ENCODE assay signal across 9 cellular contexts in genomic region chr3:106610362-106610997, GRCh38.
A peak's percentile ranks its signal among the peaks of the same experiment; 100 is the strongest.
DNase-seq lines count a peak whose midpoint lies in the region; ATAC-seq and TF ChIP-seq lines count a peak whose summit lies in the region.
"Had no signal": no experiment of that assay in that cellular context is flagged by ENCODE, and none has a peak within 500 bp of the region (broad histone marks: within the 10 kb centered on the region; RNA-seq: fewer than 3 reads in every experiment).

No MANE protein-coding gene starts in this region.

- H3K79me2 ChIP-seq in GM23248 (ENCODE audit: insufficient read depth) (no peaks in the 10 kb centered on the region), neural cell (replicated peaks; ENCODE audit: insufficient read depth, low read length) (no peaks in the 10 kb centered on the region)

- ATAC-seq in GM21367 (IDR thresholded peaks at IDR 0.05; ENCODE audit: unreplicated experiment): no peak

- H3K27me3 ChIP-seq in GM23248 (replicated peaks; ENCODE audit: insufficient read depth) (no peaks in the 10 kb centered on the region), neural cell (ENCODE audit: insufficient read depth, low read depth, low read length) (no peaks in the 10 kb centered on the region)
- H3K27me3 ChIP-seq: esophagus muscularis mucosa had no signal

- H3K27ac ChIP-seq in GM23248: peak overlapping the region; percentile 48
- H3K27ac ChIP-seq in neural cell (ENCODE audit: low read length): peak overlapping the region; percentile 3
- H3K27ac ChIP-seq: esophagus muscularis mucosa, thoracic aorta had no signal

- no peak for TF ChIP-seq RAD21 in neural cell (conservative IDR thresholded peaks at IDR 0.05)

- H3K9me3 ChIP-seq in GM23248 (ENCODE audit: low read depth) (no peaks in the 10 kb centered on the region), neural cell (ENCODE audit: low read length) (no peaks in the 10 kb centered on the region)
- H3K9me3 ChIP-seq: esophagus muscularis mucosa, thoracic aorta had no signal

- H3K9me2 ChIP-seq in GM23248 (ENCODE audit: insufficient read depth) (no peaks in the 10 kb centered on the region), neural cell (ENCODE audit: insufficient read depth, low read length) (no peaks in the 10 kb centered on the region)

- H3F3A ChIP-seq in GM23248 (ENCODE audit: insufficient read depth) (peaks cover 22% of the 10 kb centered on the region), neural cell (ENCODE audit: insufficient read depth, low read length, poor library complexity, severe bottlenecking) (no peaks in the 10 kb centered on the region)

- in situ Hi-C loops in GM23248 (cut with MboI): no loop called here

- H3K4me1 ChIP-seq in GM23248 (ENCODE audit: insufficient read depth): peaks cover 31% of the 10 kb centered on the region

- no peak for TF ChIP-seq EP300 in neural cell (conservative IDR thresholded peaks at IDR 0.05; ENCODE audit: poor library complexity, severe bottlenecking)

- H3K4me3 ChIP-seq in GM23248 (0 out of 2 replicates have a peak overlapping the region, but pooled peaks have one; percentile 16), choroid plexus epithelial cell (ENCODE audit: low read depth, low read length) (no peak overlapping the region), neural cell (ENCODE audit: low read length) (no peak overlapping the region)
- H3K4me3 ChIP-seq: esophagus muscularis mucosa, thoracic aorta had no signal

- TF ChIP-seq CTCF in choroid plexus epithelial cell (conservative IDR thresholded peaks at IDR 0.05; ENCODE audit: low read depth, low read length) (no peak), neural cell (IDR thresholded peaks at IDR 0.05; ENCODE audit: poor library complexity, severe bottlenecking) (no peak)

- 0 out of 2 replicates have a peak overlapping the region, but pooled peaks have one; percentile 20 for H3K9ac ChIP-seq in GM23248
- H3K9ac ChIP-seq in neural cell (ENCODE audit: low read length): no peak overlapping the region

- 32 to 46% methylated on average over 2 of the region's 2 CpGs for WGBS in GM23248 (ENCODE audit: low coverage in 1 of 2, low lambda C conversion rate in 2 of 2, missing lambda C conversion rate in 2 of 2), 2 experiments

- H4K20me1 ChIP-seq in GM23248 (ENCODE audit: insufficient read depth) (no peaks in the 10 kb centered on the region), neural cell (ENCODE audit: insufficient read depth) (no peaks in the 10 kb centered on the region)

- DNase-seq in GM23248: peak; percentile 69
- peak; percentile 44 for DNase-seq in NCI-H69 (lab: John Stamatoyannopoulos, UW)
- DNase-seq in choroid plexus epithelial cell (ENCODE audit: low read depth): peak; percentile 49
- no peak for DNase-seq in NCI-H748 treated with DMSO at 0.1 percent for 48 hours (lab: John Stamatoyannopoulos, UW)
- DNase-seq in stimulated activated naive CD4-positive, alpha-beta T cell treated with Interleukin-2 at 50 U/mL for 16 hours (lab: John Stamatoyannopoulos, UW): no peak

- H2AFZ ChIP-seq in GM23248 (no peak overlapping the region), neural cell (ENCODE audit: low read depth, low read length) (no peak overlapping the region)

- H3K4me2 ChIP-seq in GM23248 (ENCODE audit: unreplicated experiment) (peak overlapping the region; percentile 52), neural cell (ENCODE audit: low read length) (no peak overlapping the region)

- H3K36me3 ChIP-seq in GM23248 (ENCODE audit: low read depth): no peaks in the 10 kb centered on the region
- no peaks in the 10 kb centered on the region for H3K36me3 ChIP-seq in neural cell (ENCODE audit: insufficient read depth, low read length)
- H3K36me3 ChIP-seq: esophagus muscularis mucosa, thoracic aorta had no signal

TF ChIP-seq in neural cell, 6 proteins besides CTCF, POLR2A, EP300 and RAD21:
- TF ChIP-seq EZH2 (IDR thresholded peaks at IDR 0.05; ENCODE audit: borderline replicate concordance, insufficient read depth, low read length, poor library complexity, severe bottlenecking) (no peak), TAF1 (IDR thresholded peaks at IDR 0.05; ENCODE audit: low read depth) (no peak), REST (IDR thresholded peaks at IDR 0.05; ENCODE audit: borderline replicate concordance) (no peak)

Comparison
In these comparisons a context has a peak if more than half of its experiments do, and no peak if none do; other contexts are left out.
1. DNase-seq: peak in GM23248 (single experiment), NCI-H69 (single experiment) and choroid plexus epithelial cell (single experiment); none in NCI-H748 treated with DMSO at 0.1 percent for 48 hours (single experiment) and stimulated activated naive CD4-positive, alpha-beta T cell treated with Interleukin-2 at 50 U/mL for 16 hours (single experiment).